8 cellular contexts compared by ENCODE assay signal in genomic region chr3:123642182-123642956, GRCh38. TPM values are rescaled to one million over a fixed set of nuclear protein-coding genes. Genes with fewer than 3 reads are reported as not detected.
DNase-seq lines count a peak whose midpoint lies in the region; ATAC-seq and TF ChIP-seq lines count a peak whose summit lies in the region.

No MANE protein-coding gene starts in this region.

- peak; percentile 86 for ATAC-seq in GM21515 (IDR thresholded peaks at IDR 0.05; ENCODE audit: unreplicated experiment)
- no peak for ATAC-seq in activated T-cell treated with anti-CD3 and anti-CD28 coated beads, Interleukin-2, amount 50 U/mL, for 4 hours
- peak; percentile 86 for ATAC-seq in gastroesophageal sphincter

- H3K9me3 Mint-ChIP-seq in activated T-cell treated with anti-CD3 and anti-CD28 coated beads, Interleukin-2, amount 50 U/mL, for 4 hours = no peaks in the 10 kb centered on the region

- no peak overlapping the region for H3K4me3 Mint-ChIP-seq in activated T-cell treated with anti-CD3 and anti-CD28 coated beads, Interleukin-2, amount 50 U/mL, for 4 hours

- 9 to 14% methylated on average over 1 to 3 of the region's 3 CpGs for whole genome bisulfite sequencing in gastroesophageal sphincter (ENCODE audit: low coverage in 1 of 2), 2 donors
- WGBS in ovary, 3 donors = 30 to 36% (median 33%) methylated on average over 3 of the region's 3 CpGs

- TF ChIP-seq CTCF in gastroesophageal sphincter (IDR thresholded peaks at IDR 0.05) (peak; percentile 91 to 92 (median 92)), ovary (IDR thresholded peaks at IDR 0.05) (peak in 2 of 3 donors; percentile 48 to 71)

- no peaks in the 10 kb centered on the region for H3K9me3 ChIP-seq in gastroesophageal sphincter
- H3K9me3 ChIP-seq in ovary = no peaks in the 10 kb centered on the region

- H3K27me3 ChIP-seq in gastroesophageal sphincter (no peaks in the 10 kb centered on the region), ovary (no peaks in the 10 kb centered on the region)

- H3K36me3 Mint-ChIP-seq in activated T-cell treated with anti-CD3 and anti-CD28 coated beads, Interleukin-2, amount 50 U/mL, for 4 hours (ENCODE audit: insufficient read depth) = no peaks in the 10 kb centered on the region

- TF ChIP-seq POLR2A in gastroesophageal sphincter (IDR thresholded peaks at IDR 0.05) = no peak
- TF ChIP-seq POLR2A in ovary (IDR thresholded peaks at IDR 0.05) = no peak

- H3K4me1 Mint-ChIP-seq in activated T-cell treated with anti-CD3 and anti-CD28 coated beads, Interleukin-2, amount 50 U/mL, for 4 hours (ENCODE audit: low read depth) = no peaks in the 10 kb centered on the region

- H3K4me3 ChIP-seq in gastroesophageal sphincter = no peak overlapping the region
- H3K4me3 ChIP-seq in ovary = no peak overlapping the region

- peak; percentile 89 for DNase-seq in Daoy (ENCODE audit: low read depth)
- peak; percentile 99 for DNase-seq in HT1080 (ENCODE audit: low read depth)
- peak; percentile 94 for DNase-seq in OCI-M1 (lab: John Stamatoyannopoulos, UW)
- peak; percentile 10 for DNase-seq in activated T-cell treated with anti-CD3 and anti-CD28 coated beads, Interleukin-2, amount 50 U/mL, for 4 hours
- DNase-seq in ovary = peak; percentile 76 to 89 (median 78)
- no peak for DNase-seq in cortex of kidney (lab: John Stamatoyannopoulos, UW)

- intact Hi-C loops in ovary (cut with DNase I) = no loop called here

- H3K4me1 ChIP-seq in gastroesophageal sphincter (peaks cover 10 to 100% (median 10%) of the 10 kb centered on the region in 3 donors), ovary (ENCODE audit: insufficient read depth) (peaks cover 2% of the 10 kb centered on the region)

- H3K36me3 ChIP-seq in gastroesophageal sphincter = peaks cover 0 to 77% of the 10 kb centered on the region in 2 donors
- H3K36me3 ChIP-seq in ovary = no peaks in the 10 kb centered on the region

- peak overlapping the region; percentile 91 to 96 (median 93) for H3K27ac ChIP-seq in gastroesophageal sphincter
- H3K27ac ChIP-seq in ovary = no peak overlapping the region

- TF ChIP-seq EP300 in gastroesophageal sphincter (IDR thresholded peaks at IDR 0.05) (no peak), ovary (IDR thresholded peaks at IDR 0.05) (no peak)

- H3K27me3 Mint-ChIP-seq in activated T-cell treated with anti-CD3 and anti-CD28 coated beads, Interleukin-2, amount 50 U/mL, for 4 hours (ENCODE audit: low read depth) = peaks cover 5% of the 10 kb centered on the region

RNA-seq across cellular contexts. Expression of gene HACD2, which starts 57.5 kb away (rescaled TPM):
- total RNA-seq in Daoy (2014; rRNA removed; shearing (Covaris generic)) = 23.1 and 26.7 TPM in 2 replicates
- 33.5 and 48.7 TPM in 2 replicates for total RNA-seq in HT1080 (2014; rRNA removed; shearing (Covaris generic))
- 40.7 and 49.7 TPM in 2 replicates for polyA plus RNA-seq in HT1080 (2015; cell fraction: cytosol; rRNA removed)
- polyA plus RNA-seq in HT1080 (2015; cell fraction: nucleus; rRNA removed) = 43.1 and 50.2 TPM in 2 replicates
- total RNA-seq in activated T-cell treated with anti-CD3 and anti-CD28 coated beads, Interleukin-2, amount 50 U/mL, for 4 hours = 10 to 100 TPM; 20.6 to 27.5 (median 26.8) TPM
- total RNA-seq in gastroesophageal sphincter (10 to 100 TPM; 21.3 to 36.7 (median 28.1) TPM), ovary (10 to 100 TPM; 12.6 to 33.2 (median 20.9) TPM)
- 10 to 100 TPM; 13.1 to 22.2 TPM for polyA plus RNA-seq in ovary

Comparison
In these comparisons a context has a peak if more than half of its experiments do, and no peak if none do; other contexts are left out.
1. ATAC-seq: peak in GM21515 (single experiment) and gastroesophageal sphincter (single experiment); none in activated T-cell treated with anti-CD3 and anti-CD28 coated beads, Interleukin-2, amount 50 U/mL, for 4 hours (0 of 2).
2. H3K27ac ChIP-seq: peak in gastroesophageal sphincter (4 of 4); none in ovary (0 of 2).